In genomic region chr12:89947437-89948265, GRCh38 we compare ENCODE assay signal across 8 cellular contexts.
A peak's percentile ranks its signal among the peaks of the same experiment; 100 is the strongest.
DNase-seq lines count a peak whose midpoint lies in the region; ATAC-seq and TF ChIP-seq lines count a peak whose summit lies in the region.

No MANE protein-coding gene starts in this region.

- DNase-seq in heart left ventricle (no peak), right atrium auricular region (ENCODE audit: low spot score) (no peak), left lung (no peak)
- no peak for DNase-seq in stimulated activated CD4-positive, alpha-beta T cell treated with anti-CD3 and anti-CD28 coated beads, Interleukin-4, amount 100 ng/mL, for 1 hour

- WGBS in heart left ventricle, 4 donors: 40 to 53% (median 49%) methylated on average over 5 of the region's 5 CpGs
- WGBS in urinary bladder: 23% methylated on average over 5 of the region's 5 CpGs

- intact Hi-C loops in heart left ventricle (cut with DNase I) (no loop called here), left lung (cut with DNase I) (no loop called here)

- H3K36me3 ChIP-seq in heart left ventricle: no peaks in the 10 kb centered on the region
- no peaks in the 10 kb centered on the region for H3K36me3 ChIP-seq in right atrium auricular region
- H3K36me3 ChIP-seq in left lung: no peaks in the 10 kb centered on the region
- H3K36me3 ChIP-seq in urinary bladder (ENCODE audit: insufficient read depth): no peaks in the 10 kb centered on the region

- H3K4me1 ChIP-seq in heart left ventricle (peaks cover 0 to 32% (median 3%) of the 10 kb centered on the region in 12 donors), right atrium auricular region (peaks cover 0 to 27% of the 10 kb centered on the region in 2 donors), left lung (peaks cover 8 to 20% of the 10 kb centered on the region in 2 donors), urinary bladder (ENCODE audit: insufficient read depth) (peaks cover 1% of the 10 kb centered on the region)

- no peaks in the 10 kb centered on the region for H3K27me3 ChIP-seq in heart left ventricle
- H3K27me3 ChIP-seq in right atrium auricular region: no peaks in the 10 kb centered on the region
- H3K27me3 ChIP-seq in left lung: no peaks in the 10 kb centered on the region

- no peak for TF ChIP-seq CTCF in heart left ventricle (IDR thresholded peaks at IDR 0.05)
- no peak for TF ChIP-seq CTCF in right atrium auricular region (IDR thresholded peaks at IDR 0.05)
- TF ChIP-seq CTCF in left lung (IDR thresholded peaks at IDR 0.05): no peak

- H3K9me3 ChIP-seq in heart left ventricle (no peaks in the 10 kb centered on the region), right atrium auricular region (no peaks in the 10 kb centered on the region), left lung (no peaks in the 10 kb centered on the region)

- TF ChIP-seq POLR2A in heart left ventricle (IDR thresholded peaks at IDR 0.05): no peak

- peak; percentile 30 to 84 (median 64) for ATAC-seq in heart left ventricle
- peak; percentile 77 for ATAC-seq in left lung
- ATAC-seq in HG02623 (IDR thresholded peaks at IDR 0.05; ENCODE audit: unreplicated experiment): no peak
- no peak for ATAC-seq in HG03159 (IDR thresholded peaks at IDR 0.05; ENCODE audit: unreplicated experiment)

- H3K4me3 ChIP-seq in heart left ventricle (no peak overlapping the region), right atrium auricular region (no peak overlapping the region), left lung (no peak overlapping the region), urinary bladder (ENCODE audit: low read depth, low read length) (no peak overlapping the region)

- H3K27ac ChIP-seq in heart left ventricle (peak overlapping the region in 4 of 12 donors; percentile 24 to 65 (median 40)), right atrium auricular region (peak overlapping the region in 1 of 2 donors; percentile 31), angular gyrus (ENCODE audit: low read depth, low read length) (peak overlapping the region; percentile 20), left lung (peak overlapping the region; percentile 19 to 50), urinary bladder (ENCODE audit: low read depth) (peak overlapping the region; percentile 79)

Comparison
In these comparisons a context has a peak if more than half of its experiments do, and no peak if none do; other contexts are left out.
1. ATAC-seq: peak in heart left ventricle (4 of 4) and left lung (single experiment); none in HG02623 (single experiment) and HG03159 (single experiment).